16 cellular contexts compared by ENCODE assay signal in genomic region chr3:4716231-4716630, GRCh38.
DNase-seq lines count a peak whose midpoint lies in the region; ATAC-seq and TF ChIP-seq lines count a peak whose summit lies in the region.
"Had no signal": no experiment of that assay in that cellular context is flagged by ENCODE, and none has a peak within 500 bp of the region (broad histone marks: within the 10 kb centered on the region; RNA-seq: fewer than 3 reads in every experiment).

No MANE protein-coding gene starts in this region.

- no peaks in the 10 kb centered on the region for H4K20me1 ChIP-seq in GM23248 (ENCODE audit: insufficient read depth)

- no peak overlapping the region for H3K4ac ChIP-seq in mesenchymal stem cell (ENCODE audit: low read depth in 1 of 2, low read length in 2 of 2)

- H3K4me3 ChIP-seq in GM23248 = no peak overlapping the region
- no peak overlapping the region for H3K4me3 ChIP-seq in mesenchymal stem cell (ENCODE audit: insufficient read depth in 1 of 2, low read depth in 1 of 2, low read length in 2 of 2)
- H3K4me3 ChIP-seq in skeletal muscle tissue (ENCODE audit: low read length in 3 of 3) = no peak overlapping the region
- H3K4me3 ChIP-seq: GM23338, Peyer's patch had no signal

- DNase-seq in GM23248 (no peak), mesenchymal stem cell (no peak), G401 (ENCODE audit: low spot score) (no peak)
- no peak for DNase-seq in stimulated activated naive CD8-positive, alpha-beta T cell treated with anti-CD3 and anti-CD28 coated beads, Interleukin-15, amount 100 ng/mL, for 72 hours
- DNase-seq: Caco-2, GDM1, NCI-H1105, NCI-H2081, NCI-H446 treated with DMSO at 0.1 percent for 48 hours, Peyer's patch had no signal

- H3K9me3 Mint-ChIP-seq in stimulated activated naive CD8-positive, alpha-beta T cell treated with anti-CD3 and anti-CD28 coated beads, Interleukin-15, amount 100 ng/mL, for 72 hours = no peaks in the 10 kb centered on the region
- H3K9me3 Mint-ChIP-seq: GM23338 had no signal

- H2BK120ac ChIP-seq in mesenchymal stem cell (ENCODE audit: low read depth, low read length) = no peak overlapping the region

- ATAC-seq in HG03571 (IDR thresholded peaks at IDR 0.05; ENCODE audit: unreplicated experiment) (no peak), GM18502 (IDR thresholded peaks at IDR 0.05; ENCODE audit: poor library complexity, unreplicated experiment) (no peak)
- no peak for ATAC-seq in stimulated activated naive CD8-positive, alpha-beta T cell treated with anti-CD3 and anti-CD28 coated beads, Interleukin-15, amount 100 ng/mL, for 72 hours
- ATAC-seq: GM23338 had no signal

- H3K27ac Mint-ChIP-seq in stimulated activated naive CD8-positive, alpha-beta T cell treated with anti-CD3 and anti-CD28 coated beads, Interleukin-15, amount 100 ng/mL, for 72 hours = no peak overlapping the region
- H3K27ac Mint-ChIP-seq: GM23338 had no signal

- peak overlapping the region; percentile 37 for H3K9ac ChIP-seq in GM23248
- H3K9ac ChIP-seq in mesenchymal stem cell (ENCODE audit: low read length) = peak overlapping the region; percentile 36
- no peak overlapping the region for H3K9ac ChIP-seq in skeletal muscle tissue (ENCODE audit: low read depth in 1 of 3, low read length in 3 of 3)

- no peak overlapping the region for H3K23ac ChIP-seq in mesenchymal stem cell (ENCODE audit: low read length in 2 of 2)

- peaks cover 41% of the 10 kb centered on the region for H3K4me1 ChIP-seq in GM23248 (ENCODE audit: insufficient read depth)
- H3K4me1 ChIP-seq in mesenchymal stem cell (ENCODE audit: control insufficient read depth, insufficient read depth, low read depth, low read length) = peaks cover 21% of the 10 kb centered on the region
- H3K4me1 ChIP-seq in skeletal muscle tissue (ENCODE audit: control insufficient read depth in 3 of 3, insufficient read depth in 3 of 3, low read length in 3 of 3) = peaks cover 31 to 44% (median 39%) of the 10 kb centered on the region in 3 donors
- H3K4me1 ChIP-seq: Caco-2 had no signal

- H2AFZ ChIP-seq in GM23248 (no peak overlapping the region), mesenchymal stem cell (ENCODE audit: low read depth, low read length) (no peak overlapping the region)
- H2AFZ ChIP-seq: GM23338 had no signal

- H3K14ac ChIP-seq in mesenchymal stem cell (ENCODE audit: low read length in 2 of 2) = no peak overlapping the region

- in situ Hi-C loops in GM23248 (cut with MboI) (no loop called here), G401 (cut with HindIII; ENCODE audit: low sequenced_read_pairs) (no loop called here)

- H3K27me3 Mint-ChIP-seq in stimulated activated naive CD8-positive, alpha-beta T cell treated with anti-CD3 and anti-CD28 coated beads, Interleukin-15, amount 100 ng/mL, for 72 hours = no peaks in the 10 kb centered on the region

- no peak overlapping the region for H2BK12ac ChIP-seq in mesenchymal stem cell (ENCODE audit: low read length in 2 of 2)

- H4K91ac ChIP-seq in mesenchymal stem cell (ENCODE audit: low read length) = no peak overlapping the region

- H3K79me1 ChIP-seq in mesenchymal stem cell (replicated peaks; ENCODE audit: low read length, poor library complexity, severe bottlenecking) = no peaks in the 10 kb centered on the region

- no peaks in the 10 kb centered on the region for H3K79me2 ChIP-seq in GM23248 (ENCODE audit: insufficient read depth)

- H2BK15ac ChIP-seq in mesenchymal stem cell (ENCODE audit: low read depth, poor library complexity, severe bottlenecking) = no peak overlapping the region

- no peak for TF ChIP-seq CTCF in VCaP (conservative IDR thresholded peaks at IDR 0.05)

- H3K27me3 ChIP-seq in GM23248 (replicated peaks; ENCODE audit: insufficient read depth) (no peaks in the 10 kb centered on the region), mesenchymal stem cell (ENCODE audit: control insufficient read depth in 1 of 2, insufficient read depth in 1 of 2, low read length in 2 of 2) (no peaks in the 10 kb centered on the region), skeletal muscle tissue (ENCODE audit: control insufficient read depth in 3 of 3, insufficient read depth in 3 of 3, low read length in 3 of 3) (no peaks in the 10 kb centered on the region)
- H3K27me3 ChIP-seq: Peyer's patch had no signal

- peaks cover 16% of the 10 kb centered on the region for H3F3A ChIP-seq in GM23248 (ENCODE audit: insufficient read depth)

- peak overlapping the region; percentile 35 for H3K27ac ChIP-seq in GM23248
- H3K27ac ChIP-seq in VCaP = peak overlapping the region; percentile 83
- no peak overlapping the region for H3K27ac ChIP-seq in mesenchymal stem cell (ENCODE audit: low read length, poor library complexity, severe bottlenecking)
- peak overlapping the region; percentile 28 for H3K27ac ChIP-seq in skeletal muscle tissue (ENCODE audit: low read depth, low read length)

- no peak overlapping the region for H2AK5ac ChIP-seq in mesenchymal stem cell (ENCODE audit: low read length, severe bottlenecking)

- H3K36me3 ChIP-seq in GM23248 (ENCODE audit: low read depth) (no peaks in the 10 kb centered on the region), mesenchymal stem cell (ENCODE audit: control insufficient read depth in 1 of 2, insufficient read depth in 2 of 2, low read depth in 1 of 2, low read length in 2 of 2) (no peaks in the 10 kb centered on the region), skeletal muscle tissue (ENCODE audit: control insufficient read depth in 3 of 3, insufficient read depth in 3 of 3, low read length in 3 of 3) (no peaks in the 10 kb centered on the region)

- no peak overlapping the region for H3K18ac ChIP-seq in mesenchymal stem cell (ENCODE audit: low read depth in 1 of 2, low read length in 2 of 2)

- no peak overlapping the region for H3K4me3 Mint-ChIP-seq in stimulated activated naive CD8-positive, alpha-beta T cell treated with anti-CD3 and anti-CD28 coated beads, Interleukin-15, amount 100 ng/mL, for 72 hours
- H3K4me3 Mint-ChIP-seq: CD14-positive monocyte, GM23338 had no signal

- H3K9me2 ChIP-seq in GM23248 (ENCODE audit: insufficient read depth) = no peaks in the 10 kb centered on the region

- H3K4me2 ChIP-seq in GM23248 (ENCODE audit: unreplicated experiment) (peak overlapping the region; percentile 60), mesenchymal stem cell (ENCODE audit: low read length, poor library complexity, severe bottlenecking) (no peak overlapping the region)
- H3K4me2 ChIP-seq: GM23338 had no signal

- H4K8ac ChIP-seq in mesenchymal stem cell (ENCODE audit: low read length) = no peak overlapping the region

- no peaks in the 10 kb centered on the region for H3K9me3 ChIP-seq in GM23248 (ENCODE audit: low read depth)
- H3K9me3 ChIP-seq in mesenchymal stem cell (ENCODE audit: control insufficient read depth, low read length) = no peaks in the 10 kb centered on the region
- H3K9me3 ChIP-seq in skeletal muscle tissue (ENCODE audit: control insufficient read depth in 3 of 3, low read length in 3 of 3) = no peaks in the 10 kb centered on the region
- H3K9me3 ChIP-seq: Caco-2, Peyer's patch had no signal

- H2BK5ac ChIP-seq in mesenchymal stem cell (ENCODE audit: low read depth, low read length, poor library complexity, severe bottlenecking) = no peak overlapping the region

- 55 to 59% methylated on average over 1 of the region's 1 CpG for WGBS in GM23248 (ENCODE audit: low coverage in 1 of 2, low lambda C conversion rate in 2 of 2, missing lambda C conversion rate in 2 of 2), 2 experiments
- whole genome bisulfite sequencing in mesenchymal stem cell = 95% methylated on average over 1 of the region's 1 CpG

- H3K4me1 Mint-ChIP-seq in stimulated activated naive CD8-positive, alpha-beta T cell treated with anti-CD3 and anti-CD28 coated beads, Interleukin-15, amount 100 ng/mL, for 72 hours = peaks cover 30% of the 10 kb centered on the region

Comparison
In these comparisons a context has a peak if more than half of its experiments do, and no peak if none do; other contexts are left out.
1. H3K9ac ChIP-seq: peak in GM23248 (single experiment) and mesenchymal stem cell (single experiment); none in skeletal muscle tissue (0 of 3).